In genomic region chr3:130480736-130481135, GRCh38 we compare ENCODE assay signal across 9 cellular contexts. TPM values are rescaled to one million over a fixed set of nuclear protein-coding genes. Genes with fewer than 3 reads are reported as not detected.
DNase-seq lines count a peak whose midpoint lies in the region; ATAC-seq and TF ChIP-seq lines count a peak whose summit lies in the region.
"Had no signal": no experiment of that assay in that cellular context is flagged by ENCODE, and none has a peak within 500 bp of the region (broad histone marks: within the 10 kb centered on the region; RNA-seq: fewer than 3 reads in every experiment).

No MANE protein-coding gene starts in this region.

- DNase-seq in NOMO-1 treated with DMSO at 0.1 percent for 48 hours (lab: John Stamatoyannopoulos, UW; ENCODE audit: unreplicated experiment), result peak; percentile 5
- DNase-seq in NOMO-1 (lab: John Stamatoyannopoulos, UW; ENCODE audit: unreplicated experiment in 2 of 2), result no peak
- peak; percentile 29 to 59 for DNase-seq in SJCRH30
- peak in 1 of 2 donors; percentile 12 for DNase-seq in heart right ventricle
- DNase-seq in type B pancreatic cell (ENCODE audit: extremely low spot score, unreplicated experiment), result no peak
- DNase-seq in effector memory CD8-positive, alpha-beta T cell, result no peak
- DNase-seq in cortex of kidney (lab: John Stamatoyannopoulos, UW), result no peak
- DNase-seq: NCI-H187 had no signal

- no peak overlapping the region for H3K27ac ChIP-seq in SJCRH30
- H3K27ac ChIP-seq in heart right ventricle, result no peak overlapping the region

- H3K4me3 ChIP-seq in SJCRH30, result no peak overlapping the region
- no peak overlapping the region for H3K4me3 ChIP-seq in heart right ventricle

- intact Hi-C loops in heart right ventricle (cut with DNase I), result loop anchor here in 1 of 10 donors (10.0 kb wide), 1 partner anchor 124 kb away; no protein-coding TSS in a partner anchor

- peak in 7 of 9 donors; percentile 27 to 50 (median 38) for TF ChIP-seq CTCF in heart right ventricle (IDR thresholded peaks at IDR 0.05)
- TF ChIP-seq CTCF in type B pancreatic cell (conservative IDR thresholded peaks at IDR 0.05), result peak; percentile 69

- H3K36me3 ChIP-seq in SJCRH30 (no peaks in the 10 kb centered on the region), heart right ventricle (no peaks in the 10 kb centered on the region)

- no peak overlapping the region for H3K4me3 Mint-ChIP-seq in type B pancreatic cell
- H3K4me3 Mint-ChIP-seq in effector memory CD8-positive, alpha-beta T cell, result no peak overlapping the region

- H3K9me3 ChIP-seq in SJCRH30 (replicated peaks), result no peaks in the 10 kb centered on the region
- peaks cover 0 to 16% (median 0%) of the 10 kb centered on the region in 11 donors for H3K9me3 ChIP-seq in heart right ventricle

- no peaks in the 10 kb centered on the region for H3K4me1 Mint-ChIP-seq in type B pancreatic cell (ENCODE audit: unreplicated experiment)
- no peaks in the 10 kb centered on the region for H3K4me1 Mint-ChIP-seq in effector memory CD8-positive, alpha-beta T cell (ENCODE audit: low read depth in 2 of 2)

- no peaks in the 10 kb centered on the region for H3K9me3 Mint-ChIP-seq in type B pancreatic cell
- H3K9me3 Mint-ChIP-seq in effector memory CD8-positive, alpha-beta T cell, result no peaks in the 10 kb centered on the region

- WGBS in heart right ventricle, 2 donors, result 19 to 22% methylated on average over 4 of the region's 4 CpGs

- peaks cover 3% of the 10 kb centered on the region for H3K27me3 Mint-ChIP-seq in type B pancreatic cell
- peaks cover 0 to 6% of the 10 kb centered on the region in 2 donors for H3K27me3 Mint-ChIP-seq in effector memory CD8-positive, alpha-beta T cell

- H3K27ac Mint-ChIP-seq in type B pancreatic cell, result peak overlapping the region; percentile 37
- H3K27ac Mint-ChIP-seq in effector memory CD8-positive, alpha-beta T cell, result no peak overlapping the region

- H3K27me3 ChIP-seq in SJCRH30, result no peaks in the 10 kb centered on the region
- no peaks in the 10 kb centered on the region for H3K27me3 ChIP-seq in heart right ventricle

- H3K4me1 ChIP-seq in SJCRH30 (no peaks in the 10 kb centered on the region), heart right ventricle (no peaks in the 10 kb centered on the region)

- ATAC-seq in heart right ventricle (peak in 4 of 8 donors; percentile 55 to 69 (median 65)), HG02759 (IDR thresholded peaks at IDR 0.05; ENCODE audit: unreplicated experiment) (no peak)
- ATAC-seq in effector memory CD8-positive, alpha-beta T cell (replicated peaks), result no peak

- H3K36me3 Mint-ChIP-seq in type B pancreatic cell, result no peaks in the 10 kb centered on the region
- no peaks in the 10 kb centered on the region for H3K36me3 Mint-ChIP-seq in effector memory CD8-positive, alpha-beta T cell (ENCODE audit: insufficient read depth)

RNA-seq across cellular contexts. Expression of gene COL6A6, which starts 36.2 kb away (rescaled TPM):
- total RNA-seq in SJCRH30 (2014; rRNA removed; shearing (Covaris generic)), result 0.06 and 0.08 TPM in 2 replicates
- total RNA-seq in heart right ventricle (1 to 10 TPM in 6 of 10 donors, under 1 TPM in 4; 0.30 to 2.5 (median 1.1) TPM), type B pancreatic cell (ENCODE audit: low replicate concordance) (1.1 and 6.3 TPM in 2 replicates)
- 1 to 10 TPM; 1.1 to 2.2 TPM for polyA plus RNA-seq in heart right ventricle

Comparison
In these comparisons a context has a peak if more than half of its experiments do, and no peak if none do; other contexts are left out.
1. DNase-seq: peak in NOMO-1 treated with DMSO at 0.1 percent for 48 hours (single experiment) and SJCRH30 (2 of 2); none in NOMO-1 (0 of 2), type B pancreatic cell (single experiment), effector memory CD8-positive, alpha-beta T cell (0 of 3) and cortex of kidney (single experiment).